Comparison of ENCODE assay signal across 8 cellular contexts in genomic region chr1:222732216-222733159, GRCh38.
DNase-seq lines count a peak whose midpoint lies in the region; ATAC-seq lines count a peak whose summit lies in the region.

No MANE protein-coding gene starts in this region.

- DNase-seq in germinal center (ENCODE audit: low spot score) (peak; percentile 44), epidermal melanocyte (ENCODE audit: insufficient read length, low spot score) (no peak), NCI-H2196 (lab: John Stamatoyannopoulos, UW; ENCODE audit: unreplicated experiment) (no peak)
- DNase-seq in activated effector memory CD4-positive, alpha-beta T cell treated with anti-CD3 and anti-CD28 coated beads, Interleukin-2, amount 50 U/mL, for 16 hours, result no peak
- DNase-seq in effector CD4-positive, alpha-beta T cell, result no peak

- peak; percentile 96 for ATAC-seq in GM18519 (IDR thresholded peaks at IDR 0.05; ENCODE audit: low FRiP score, unreplicated experiment)
- peak; percentile 98 for ATAC-seq in GM21576 (IDR thresholded peaks at IDR 0.05; ENCODE audit: unreplicated experiment)
- peak; percentile 98 for ATAC-seq in HG03460 (IDR thresholded peaks at IDR 0.05; ENCODE audit: unreplicated experiment)
